Comparison of ENCODE assay signal across 8 cellular contexts in genomic region chr3:194682651-194683310, GRCh38. TPM values are rescaled to one million over a fixed set of nuclear protein-coding genes. Genes with fewer than 3 reads are reported as not detected.
DNase-seq lines count a peak whose midpoint lies in the region; ATAC-seq and TF ChIP-seq lines count a peak whose summit lies in the region.

No MANE protein-coding gene starts in this region.

- WGBS in right lobe of liver (ENCODE audit: insufficient coverage, low coverage, low lambda C conversion rate, missing lambda C conversion rate), result 34% methylated on average over 10 of the region's 15 CpGs

- H3K27ac ChIP-seq in right lobe of liver, result no peak overlapping the region

- no peak overlapping the region for H3K27ac Mint-ChIP-seq in activated CD4-positive, alpha-beta T cell treated with anti-CD3 and anti-CD28 coated beads for 36 hours
- peak overlapping the region; percentile 4 for H3K27ac Mint-ChIP-seq in dendritic cell treated with granulocyte-macrophage colony-stimulating factor and Interleukin-4, amounts not matched to agents 40 ng/mL and 50 ng/mL, for 4 days

- intact Hi-C loops in activated CD4-positive, alpha-beta T cell treated with anti-CD3 and anti-CD28 coated beads for 36 hours (cut with DNase I, micrococcal nuclease), result loop anchor here (1.0 to 10.0 kb wide), 7 partner anchors 86 to 842 kb away; partner anchors contain the start of genes ACAP2 (in 1 of the 2) and XXYLT1 (in 1 of the 2)
- intact Hi-C loops in dendritic cell treated with granulocyte-macrophage colony-stimulating factor and Interleukin-4, amounts not matched to agents 40 ng/mL and 50 ng/mL, for 4 days (cut with micrococcal nuclease), result loop anchor here (1.0 to 10.0 kb wide), 3 partner anchors 102 to 425 kb away; no protein-coding TSS in a partner anchor
- intact Hi-C loops in right lobe of liver (cut with DNase I), result loop anchor here in 1 of 2 donors (5.0 kb wide), 1 partner anchor 575 kb away; no protein-coding TSS in a partner anchor

- peaks cover 41% of the 10 kb centered on the region for H3K4me1 Mint-ChIP-seq in activated CD4-positive, alpha-beta T cell treated with anti-CD3 and anti-CD28 coated beads for 36 hours
- H3K4me1 Mint-ChIP-seq in dendritic cell treated with granulocyte-macrophage colony-stimulating factor and Interleukin-4, amounts not matched to agents 40 ng/mL and 50 ng/mL, for 4 days (ENCODE audit: low read depth), result peaks cover 38% of the 10 kb centered on the region

- CTCF ChIA-PET in activated CD4-positive, alpha-beta T cell treated with anti-CD3 and anti-CD28 coated beads for 36 hours (lab: Charles Lee), result interaction anchor here (0.6 to 9.1 kb wide), 52 partner anchors 8 to 838 kb away, joined by 3 to 156 read pairs (median 3); partner anchors contain the start of genes LSG1 and XXYLT1

- peaks cover 2% of the 10 kb centered on the region for H3K36me3 Mint-ChIP-seq in activated CD4-positive, alpha-beta T cell treated with anti-CD3 and anti-CD28 coated beads for 36 hours (ENCODE audit: low read depth)
- H3K36me3 Mint-ChIP-seq in dendritic cell treated with granulocyte-macrophage colony-stimulating factor and Interleukin-4, amounts not matched to agents 40 ng/mL and 50 ng/mL, for 4 days (ENCODE audit: low read depth), result peaks cover 20% of the 10 kb centered on the region

- peaks cover 31% of the 10 kb centered on the region for H3K27me3 Mint-ChIP-seq in activated CD4-positive, alpha-beta T cell treated with anti-CD3 and anti-CD28 coated beads for 36 hours
- peaks cover 15% of the 10 kb centered on the region for H3K27me3 Mint-ChIP-seq in dendritic cell treated with granulocyte-macrophage colony-stimulating factor and Interleukin-4, amounts not matched to agents 40 ng/mL and 50 ng/mL, for 4 days

- TF ChIP-seq POLR2A in right lobe of liver (IDR thresholded peaks at IDR 0.05), result no peak

- peak; percentile 83 to 92 (median 86) for TF ChIP-seq CTCF in right lobe of liver (IDR thresholded peaks at IDR 0.05)

- peaks cover 0 to 29% (median 3%) of the 10 kb centered on the region in 4 donors for H3K4me1 ChIP-seq in right lobe of liver

- H3K9me3 Mint-ChIP-seq in activated CD4-positive, alpha-beta T cell treated with anti-CD3 and anti-CD28 coated beads for 36 hours (ENCODE audit: low read depth), result no peaks in the 10 kb centered on the region
- no peaks in the 10 kb centered on the region for H3K9me3 Mint-ChIP-seq in dendritic cell treated with granulocyte-macrophage colony-stimulating factor and Interleukin-4, amounts not matched to agents 40 ng/mL and 50 ng/mL, for 4 days

- H3K27me3 ChIP-seq in right lobe of liver, result peaks cover 0 to 11% of the 10 kb centered on the region in 2 donors

- in situ Hi-C loops in ACHN (cut with HindIII; ENCODE audit: low pct_ligation_motif_present, low pct_unique_long_range_greater_than_20kb, low sequenced_read_pairs), result loop anchor here (25.0 kb wide), 1 partner anchor 555 kb away; no protein-coding TSS in a partner anchor

- POLR2A ChIA-PET in activated CD4-positive, alpha-beta T cell treated with anti-CD3 and anti-CD28 coated beads for 36 hours (lab: Charles Lee), result interaction anchor here (0.6 to 1.3 kb wide), 2 partner anchors 259 to 576 kb away, joined by 3 to 4 read pairs; no protein-coding TSS in a partner anchor

- no peak overlapping the region for H3K4me3 ChIP-seq in right lobe of liver

- no peaks in the 10 kb centered on the region for H3K36me3 ChIP-seq in right lobe of liver

- ATAC-seq in GM18868 (IDR thresholded peaks at IDR 0.05; ENCODE audit: unreplicated experiment) (peak; percentile 55), HG03469 (IDR thresholded peaks at IDR 0.05; ENCODE audit: unreplicated experiment) (peak; percentile 30), right lobe of liver (peak; percentile 76 to 86 (median 83))
- peak; percentile 73 for ATAC-seq in activated CD4-positive, alpha-beta T cell treated with anti-CD3 and anti-CD28 coated beads for 36 hours

- H3K9me3 ChIP-seq in right lobe of liver, result no peaks in the 10 kb centered on the region

- DNase-seq in ACHN (peak; percentile 77), NCI-H526 (lab: John Stamatoyannopoulos, UW) (peak; percentile 64 to 87), right lobe of liver (peak in 2 of 3 donors; percentile 52 to 68)
- DNase-seq in activated CD4-positive, alpha-beta T cell treated with anti-CD3 and anti-CD28 coated beads for 36 hours, result peak; percentile 77
- DNase-seq in stimulated activated CD4-positive, alpha-beta T cell treated with anti-CD3 and anti-CD28 coated beads, TNF-alpha, amount 100 ng/mL, for 1 hour (ENCODE audit: low read depth in 3 of 3, low spot score in 1 of 3), result peak; percentile 32 to 48 (median 38)

- no peak overlapping the region for H3K4me3 Mint-ChIP-seq in activated CD4-positive, alpha-beta T cell treated with anti-CD3 and anti-CD28 coated beads for 36 hours
- peak overlapping the region; percentile 18 for H3K4me3 Mint-ChIP-seq in dendritic cell treated with granulocyte-macrophage colony-stimulating factor and Interleukin-4, amounts not matched to agents 40 ng/mL and 50 ng/mL, for 4 days

RNA-seq across cellular contexts. Expression of gene FAM43A, which starts 2.9 kb away (rescaled TPM):
- total RNA-seq in activated CD4-positive, alpha-beta T cell treated with anti-CD3 and anti-CD28 coated beads for 36 hours, result 1 to 10 TPM; 5.0 to 5.1 TPM
- 1 to 10 TPM; 1.0 to 8.4 (median 5.3) TPM for total RNA-seq in right lobe of liver

RNA-seq across cellular contexts. Expression of gene LSG1, which starts 10.8 kb away (rescaled TPM):
- total RNA-seq in activated CD4-positive, alpha-beta T cell treated with anti-CD3 and anti-CD28 coated beads for 36 hours, result 10 to 100 TPM; 41.4 to 43.9 TPM
- total RNA-seq in right lobe of liver, result 10 to 100 TPM; 13.7 to 23.2 (median 18.0) TPM

RNA-seq across cellular contexts. Expression of gene TMEM44, which starts 49.6 kb away (rescaled TPM):
- 1 to 10 TPM; 3.7 to 4.7 TPM for total RNA-seq in activated CD4-positive, alpha-beta T cell treated with anti-CD3 and anti-CD28 coated beads for 36 hours
- total RNA-seq in right lobe of liver, result 1 to 10 TPM; 2.2 to 6.8 (median 4.2) TPM

Comparison
In these comparisons a context has a peak if more than half of its experiments do, and no peak if none do; other contexts are left out.
1. ATAC-seq: peak in every context shown above with its lines; median percentile 83 in right lobe of liver; 73 in activated CD4-positive, alpha-beta T cell treated with anti-CD3 and anti-CD28 coated beads for 36 hours; 55 in GM18868; 30 in HG03469.